ENCODE assay signal across 22 cellular contexts in genomic region chr5:83353774-83354173, GRCh38.
"Had no signal": no experiment of that assay in that cellular context is flagged by ENCODE, and none has a peak within 500 bp of the region (broad histone marks: within the 10 kb centered on the region; RNA-seq: fewer than 3 reads in every experiment).

No MANE protein-coding gene starts in this region.

- H3K27me3 Mint-ChIP-seq: dendritic cell treated with granulocyte-macrophage colony-stimulating factor and Interleukin-4, amounts not matched to agents 40 ng/mL and 50 ng/mL, for 4 days; effector memory CD8-positive, alpha-beta T cell; naive thymus-derived CD8-positive, alpha-beta T cell had no signal

- DNase-seq: effector memory CD8-positive, alpha-beta T cell; esophagus squamous epithelium; foreskin fibroblast; islet precursor cell; mammary epithelial cell; naive thymus-derived CD8-positive, alpha-beta T cell; posterior cingulate gyrus; sigmoid colon; stimulated activated CD4-positive, alpha-beta T cell treated with anti-CD3 and anti-CD28 coated beads, Interleukin-2, amount 100 ng/mL, for 24 hours; stimulated activated CD4-positive, alpha-beta T cell treated with anti-CD3 and anti-CD28 coated beads, Interleukin-4, amount 100 ng/mL, for 4 hours; stimulated activated naive CD4-positive, alpha-beta T cell; stomach; substantia nigra; transverse colon had no signal

- H3K36me3 ChIP-seq: esophagus squamous epithelium, gastroesophageal sphincter, right atrium auricular region, sigmoid colon, stomach, thoracic aorta, transverse colon had no signal

- H3K4me1 ChIP-seq: esophagus squamous epithelium, gastroesophageal sphincter, right atrium auricular region, sigmoid colon, stomach, transverse colon had no signal

- FAIRE-seq: colon had no signal

- H3K27ac Mint-ChIP-seq: dendritic cell treated with granulocyte-macrophage colony-stimulating factor and Interleukin-4, amounts not matched to agents 40 ng/mL and 50 ng/mL, for 4 days; effector memory CD8-positive, alpha-beta T cell; naive thymus-derived CD8-positive, alpha-beta T cell had no signal

- H3K9me3 ChIP-seq: gastroesophageal sphincter, right atrium auricular region, thoracic aorta had no signal

- H3K4me1 Mint-ChIP-seq: naive thymus-derived CD8-positive, alpha-beta T cell had no signal

- H3K27ac ChIP-seq: epithelial cell of prostate, esophagus squamous epithelium, gastroesophageal sphincter, right atrium auricular region, sigmoid colon, skin epidermis, stomach, thoracic aorta, transverse colon had no signal

- H3K4me3 Mint-ChIP-seq: dendritic cell treated with granulocyte-macrophage colony-stimulating factor and Interleukin-4, amounts not matched to agents 40 ng/mL and 50 ng/mL, for 4 days; effector memory CD8-positive, alpha-beta T cell; naive thymus-derived CD8-positive, alpha-beta T cell had no signal

- H3K27me3 ChIP-seq: esophagus squamous epithelium, gastroesophageal sphincter, right atrium auricular region, sigmoid colon, stomach, transverse colon had no signal

- ATAC-seq: effector memory CD8-positive, alpha-beta T cell; gastroesophageal sphincter; left lobe of liver; naive thymus-derived CD8-positive, alpha-beta T cell had no signal

- H3K4me3 ChIP-seq: esophagus squamous epithelium, gastroesophageal sphincter, right atrium auricular region, sigmoid colon, skin epidermis, stomach, thoracic aorta, transverse colon had no signal
